ENCODE assay signal across 29 cellular contexts in the genomic region with DNA sequence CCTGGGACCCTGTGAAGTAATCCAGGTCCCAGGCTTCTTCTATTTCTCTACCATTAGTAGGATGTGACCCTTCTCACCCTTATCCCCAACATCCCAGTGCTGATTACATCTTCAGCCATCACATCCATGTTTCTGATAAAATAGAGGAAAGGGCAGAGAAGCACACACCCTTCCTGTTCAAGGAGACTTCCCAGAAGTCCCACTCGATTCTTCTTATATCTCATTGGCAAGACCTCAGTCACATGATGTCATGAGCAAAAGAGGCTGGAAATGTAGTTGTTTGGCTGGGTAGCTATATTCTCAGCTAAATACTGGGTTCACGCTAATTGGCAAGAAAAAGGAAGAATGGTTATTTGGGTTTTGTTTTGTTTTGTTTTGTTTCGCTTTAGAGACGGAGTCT. TPM values are rescaled to one million over a fixed set of nuclear protein-coding genes. Genes with fewer than 3 reads are reported as not detected.
"Had no signal": no experiment of that assay in that cellular context is flagged by ENCODE, and none has a peak within 500 bp of the region (broad histone marks: within the 10 kb centered on the region; RNA-seq: fewer than 3 reads in every experiment).

No MANE protein-coding gene starts in this region.

- DNase-seq: naive thymus-derived CD4-positive, alpha-beta T cell; natural killer cell; occipital lobe; ovary; posterior cingulate gyrus; psoas muscle; right cardiac atrium; right lobe of liver; sigmoid colon; small intestine; stimulated activated CD4-positive, alpha-beta T cell treated with anti-CD3 and anti-CD28 coated beads, Interleukin-15, amount 100 ng/mL, for 24 hours; stimulated activated CD4-positive, alpha-beta T cell treated with anti-CD3 and anti-CD28 coated beads, Interleukin-2, amount 100 ng/mL, for 24 hours; stimulated activated CD4-positive, alpha-beta T cell treated with anti-CD3 and anti-CD28 coated beads, Interleukin-2, amount 100 ng/mL, for 48 hours; stimulated activated CD4-positive, alpha-beta T cell treated with anti-CD3 and anti-CD28 coated beads, Interleukin-4, amount 100 ng/mL, for 24 hours; stimulated activated naive B cell treated with anti-CD40 and anti-IgM and Interleukin-4, amounts not matched to agents 10 μg/mL and 1 μg/mL and 100 μg/mL, for 72 hours; stimulated activated naive CD4-positive, alpha-beta T cell treated with Interleukin-2 at 50 U/mL for 16 hours; stomach; testis; tibial artery; transverse colon had no signal

- H3K36me3 Mint-ChIP-seq: stimulated activated effector memory CD8-positive, alpha-beta T cell treated with anti-CD3 and anti-CD28 coated beads, Interleukin-12 subunit alpha, Interleukin-12 subunit beta, amount 100 ng/mL, for 72 hours; type B pancreatic cell had no signal

- H3K4me2 ChIP-seq: neural progenitor cell had no signal

- H3K9ac ChIP-seq: neural progenitor cell, parathyroid adenoma had no signal

- H3K4me3 ChIP-seq: neural progenitor cell, ovary, psoas muscle, right lobe of liver, sigmoid colon, stomach, suprapubic skin, testis, tibial artery, transverse colon, vagina had no signal

- H3K27ac ChIP-seq: neural progenitor cell, ovary, parathyroid adenoma, psoas muscle, right lobe of liver, sigmoid colon, stomach, suprapubic skin, testis, tibial artery, transverse colon, vagina had no signal

- H3K4me1 ChIP-seq: parathyroid adenoma, psoas muscle, right lobe of liver, sigmoid colon, stomach, suprapubic skin, testis, tibial artery, transverse colon, vagina had no signal

- H3K9me3 Mint-ChIP-seq: naive thymus-derived CD4-positive, alpha-beta T cell; natural killer cell; nephron; neural progenitor cell; stimulated activated effector memory CD8-positive, alpha-beta T cell treated with anti-CD3 and anti-CD28 coated beads, Interleukin-12 subunit alpha, Interleukin-12 subunit beta, amount 100 ng/mL, for 72 hours; stimulated activated naive B cell treated with anti-CD40 and anti-IgM and Interleukin-4, amounts not matched to agents 10 μg/mL and 1 μg/mL and 100 μg/mL, for 72 hours; stimulated activated naive CD8-positive, alpha-beta T cell treated with anti-CD3 and anti-CD28 coated beads, Interleukin-15, Interleukin-2, amounts not matched to agents 100 ng/mL and 50 ng/mL, for 24 hours; type B pancreatic cell had no signal

- H3K27me3 Mint-ChIP-seq: naive thymus-derived CD4-positive, alpha-beta T cell; progenitor cell of endocrine pancreas; stimulated activated naive CD8-positive, alpha-beta T cell treated with anti-CD3 and anti-CD28 coated beads, Interleukin-15, Interleukin-2, amounts not matched to agents 100 ng/mL and 50 ng/mL, for 24 hours; type B pancreatic cell had no signal

- H3K9me3 ChIP-seq: ovary, psoas muscle, right lobe of liver, sigmoid colon, stomach, suprapubic skin, testis, tibial artery, transverse colon, vagina had no signal

- H2AFZ ChIP-seq: neural progenitor cell, parathyroid adenoma had no signal

- H3K4me3 Mint-ChIP-seq: naive thymus-derived CD4-positive, alpha-beta T cell; natural killer cell; nephron; neural progenitor cell; stimulated activated effector memory CD8-positive, alpha-beta T cell treated with anti-CD3 and anti-CD28 coated beads, Interleukin-12 subunit alpha, Interleukin-12 subunit beta, amount 100 ng/mL, for 72 hours; stimulated activated naive B cell treated with anti-CD40 and anti-IgM and Interleukin-4, amounts not matched to agents 10 μg/mL and 1 μg/mL and 100 μg/mL, for 72 hours; stimulated activated naive CD8-positive, alpha-beta T cell treated with anti-CD3 and anti-CD28 coated beads, Interleukin-15, Interleukin-2, amounts not matched to agents 100 ng/mL and 50 ng/mL, for 24 hours; type B pancreatic cell had no signal

- H3K79me2 ChIP-seq: parathyroid adenoma had no signal

- H3K36me3 ChIP-seq: ovary, right lobe of liver, sigmoid colon, suprapubic skin, tibial artery, transverse colon, vagina had no signal

- H3K27ac Mint-ChIP-seq: natural killer cell; nephron; neural progenitor cell; progenitor cell of endocrine pancreas; stimulated activated effector memory CD8-positive, alpha-beta T cell treated with anti-CD3 and anti-CD28 coated beads, Interleukin-12 subunit alpha, Interleukin-12 subunit beta, amount 100 ng/mL, for 72 hours; stimulated activated naive B cell treated with anti-CD40 and anti-IgM and Interleukin-4, amounts not matched to agents 10 μg/mL and 1 μg/mL and 100 μg/mL, for 72 hours; stimulated activated naive CD8-positive, alpha-beta T cell treated with anti-CD3 and anti-CD28 coated beads, Interleukin-15, Interleukin-2, amounts not matched to agents 100 ng/mL and 50 ng/mL, for 24 hours; type B pancreatic cell had no signal

- H3K4me1 Mint-ChIP-seq: natural killer cell; nephron; neural progenitor cell; stimulated activated effector memory CD8-positive, alpha-beta T cell treated with anti-CD3 and anti-CD28 coated beads, Interleukin-12 subunit alpha, Interleukin-12 subunit beta, amount 100 ng/mL, for 72 hours; stimulated activated naive B cell treated with anti-CD40 and anti-IgM and Interleukin-4, amounts not matched to agents 10 μg/mL and 1 μg/mL and 100 μg/mL, for 72 hours had no signal

- ATAC-seq: naive thymus-derived CD4-positive, alpha-beta T cell; natural killer cell; psoas muscle; right lobe of liver; stimulated activated effector memory CD8-positive, alpha-beta T cell treated with anti-CD3 and anti-CD28 coated beads, Interleukin-12 subunit alpha, Interleukin-12 subunit beta, amount 100 ng/mL, for 72 hours; stimulated activated naive B cell treated with anti-CD40 and anti-IgM and Interleukin-4, amounts not matched to agents 10 μg/mL and 1 μg/mL and 100 μg/mL, for 72 hours had no signal

- H3K27me3 ChIP-seq: neural progenitor cell, ovary, right lobe of liver, sigmoid colon, suprapubic skin, testis, transverse colon, vagina had no signal

RNA-seq across cellular contexts. Expression of a gene that starts 19.4 kb away (rescaled TPM):
- total RNA-seq: vagina had no signal
